ENCODE assay signal across 9 cellular contexts in the genomic region with DNA sequence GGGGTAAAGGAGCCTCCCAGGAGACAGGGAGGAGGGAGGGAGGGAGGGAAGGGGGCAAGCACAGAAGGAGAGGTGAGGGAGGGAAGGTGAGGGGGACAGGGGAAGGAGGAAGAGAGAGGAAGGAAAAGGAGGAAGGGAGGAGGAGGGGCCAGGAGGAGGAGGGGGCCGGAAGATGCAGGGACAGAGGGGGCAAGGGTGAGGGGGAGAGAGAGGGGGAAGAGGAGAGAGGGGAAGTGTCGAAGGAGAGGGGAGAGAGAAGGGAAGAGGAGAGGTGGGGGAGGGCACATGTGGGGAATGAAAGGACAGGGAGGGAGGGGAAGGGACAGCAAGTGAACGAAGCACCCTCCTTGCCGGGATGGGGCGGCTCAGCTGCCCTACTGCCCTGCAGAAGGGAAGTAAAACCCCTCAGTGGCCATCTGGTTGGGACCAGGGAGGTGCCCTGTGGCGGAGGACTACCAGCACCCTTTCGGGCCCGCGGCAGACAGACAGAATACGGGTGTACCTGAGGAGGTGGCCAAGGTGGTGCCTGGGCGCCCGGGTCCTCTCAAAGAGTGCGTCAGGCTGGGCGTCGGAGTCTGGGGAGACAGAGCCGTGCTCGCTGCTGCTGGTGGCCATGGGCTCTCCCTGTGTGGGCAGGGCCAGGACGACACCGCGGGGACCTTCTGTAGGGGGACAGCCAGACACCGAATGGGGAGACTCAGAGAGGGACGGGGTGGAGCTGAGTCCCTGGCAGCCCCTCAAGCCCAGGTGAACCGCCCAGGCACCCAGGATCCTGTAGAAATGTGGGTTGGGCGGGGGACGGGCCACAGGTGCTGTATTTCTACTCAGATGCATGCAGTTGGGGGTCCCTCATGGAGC. TPM values are rescaled to one million over a fixed set of nuclear protein-coding genes. Genes with fewer than 3 reads are reported as not detected.
DNase-seq lines count a peak whose midpoint lies in the region; ATAC-seq and TF ChIP-seq lines count a peak whose summit lies in the region.
"Had no signal": no experiment of that assay in that cellular context is flagged by ENCODE, and none has a peak within 500 bp of the region (broad histone marks: within the 10 kb centered on the region; RNA-seq: fewer than 3 reads in every experiment).

No MANE protein-coding gene starts in this region.

- peaks cover 8% of the 10 kb centered on the region for H3K4me1 Mint-ChIP-seq in activated CD8-positive, alpha-beta memory T cell treated with anti-CD3 and anti-CD28 coated beads, Interleukin-2, amount 10 ng/mL, durations not matched to agents 7 days and 5 days
- peaks cover 5% of the 10 kb centered on the region for H3K4me1 Mint-ChIP-seq in activated naive CD8-positive, alpha-beta T cell treated with anti-CD3 and anti-CD28 coated beads, Interleukin-2, amount 50 U/mL, for 24 hours

- ATAC-seq in activated CD8-positive, alpha-beta memory T cell treated with anti-CD3 and anti-CD28 coated beads, Interleukin-2, amount 10 ng/mL, durations not matched to agents 7 days and 5 days: no peak
- ATAC-seq in activated naive CD8-positive, alpha-beta T cell treated with anti-CD3 and anti-CD28 coated beads, Interleukin-2, amount 50 U/mL, for 24 hours: no peak
- ATAC-seq in lower lobe of right lung: no peak
- ATAC-seq in GM18868 (IDR thresholded peaks at IDR 0.05; ENCODE audit: unreplicated experiment): no peak

- TF ChIP-seq EP300 in suprapubic skin (IDR thresholded peaks at IDR 0.05): no peak

- H3K4me3 ChIP-seq in lower lobe of right lung (peak overlapping the region; percentile 48), suprapubic skin (peak overlapping the region; percentile 41)

- WGBS in suprapubic skin: 39% methylated on average over 23 of the region's 25 CpGs

- H3K27me3 Mint-ChIP-seq in activated CD8-positive, alpha-beta memory T cell treated with anti-CD3 and anti-CD28 coated beads, Interleukin-2, amount 10 ng/mL, durations not matched to agents 7 days and 5 days: no peaks in the 10 kb centered on the region
- peaks cover 1% of the 10 kb centered on the region for H3K27me3 Mint-ChIP-seq in activated naive CD8-positive, alpha-beta T cell treated with anti-CD3 and anti-CD28 coated beads, Interleukin-2, amount 50 U/mL, for 24 hours

- no peaks in the 10 kb centered on the region for H3K36me3 ChIP-seq in lower lobe of right lung
- no peaks in the 10 kb centered on the region for H3K36me3 ChIP-seq in suprapubic skin

- no peak overlapping the region for H3K27ac ChIP-seq in lower lobe of right lung
- no peak overlapping the region for H3K27ac ChIP-seq in suprapubic skin

- H3K27me3 ChIP-seq in lower lobe of right lung (ENCODE audit: low read depth) (no peaks in the 10 kb centered on the region), suprapubic skin (no peaks in the 10 kb centered on the region)

- DNase-seq in activated CD8-positive, alpha-beta memory T cell treated with anti-CD3 and anti-CD28 coated beads, Interleukin-2, amount 10 ng/mL, durations not matched to agents 7 days and 5 days: no peak
- no peak for DNase-seq in activated CD8-positive, alpha-beta memory T cell treated with anti-CD3 and anti-CD28 coated beads, Interleukin-2, amount 50 U/mL, for 4 hours
- no peak for DNase-seq in activated naive CD8-positive, alpha-beta T cell treated with anti-CD3 and anti-CD28 coated beads, Interleukin-2, amount 50 U/mL, for 24 hours
- DNase-seq in lower lobe of right lung: no peak
- DNase-seq in suprapubic skin (ENCODE audit: low spot score in 2 of 2): no peak
- DNase-seq in activated gamma-delta T cell (lab: John Stamatoyannopoulos, UW): no peak
- DNase-seq in SW480 (ENCODE audit: low spot score): no peak

- H3K4me3 Mint-ChIP-seq in activated CD8-positive, alpha-beta memory T cell treated with anti-CD3 and anti-CD28 coated beads, Interleukin-2, amount 10 ng/mL, durations not matched to agents 7 days and 5 days: peak overlapping the region; percentile 67
- peak overlapping the region; percentile 81 for H3K4me3 Mint-ChIP-seq in activated naive CD8-positive, alpha-beta T cell treated with anti-CD3 and anti-CD28 coated beads, Interleukin-2, amount 50 U/mL, for 24 hours

- intact Hi-C loops in lower lobe of right lung (cut with DNase I): no loop called here

- H3K9me3 ChIP-seq in lower lobe of right lung (no peaks in the 10 kb centered on the region), suprapubic skin (no peaks in the 10 kb centered on the region)

- no peak for TF ChIP-seq CTCF in lower lobe of right lung (IDR thresholded peaks at IDR 0.05)
- TF ChIP-seq CTCF in suprapubic skin (IDR thresholded peaks at IDR 0.05): no peak

- H3K9me3 Mint-ChIP-seq in activated CD8-positive, alpha-beta memory T cell treated with anti-CD3 and anti-CD28 coated beads, Interleukin-2, amount 10 ng/mL, durations not matched to agents 7 days and 5 days (ENCODE audit: low read depth): no peaks in the 10 kb centered on the region
- no peaks in the 10 kb centered on the region for H3K9me3 Mint-ChIP-seq in activated naive CD8-positive, alpha-beta T cell treated with anti-CD3 and anti-CD28 coated beads, Interleukin-2, amount 50 U/mL, for 24 hours
- H3K9me3 Mint-ChIP-seq: activated naive CD4-positive, alpha-beta T cell treated with anti-CD3 and anti-CD28 coated beads, Interleukin-2, amount 50 U/mL, for 72 hours had no signal

- H3K4me1 ChIP-seq in lower lobe of right lung (no peaks in the 10 kb centered on the region), suprapubic skin (peaks cover 8% of the 10 kb centered on the region)

- CTCF ChIA-PET in activated CD8-positive, alpha-beta memory T cell treated with anti-CD3 and anti-CD28 coated beads, Interleukin-2, amount 10 ng/mL, durations not matched to agents 7 days and 5 days (lab: Charles Lee): interaction anchor here (0.8 to 2.5 kb wide), 5 partner anchors 9 to 143 kb away, joined by 3 to 16 read pairs (median 3); no protein-coding TSS in a partner anchor

- TF ChIP-seq POLR2A in suprapubic skin (IDR thresholded peaks at IDR 0.05): no peak

- no peaks in the 10 kb centered on the region for H3K36me3 Mint-ChIP-seq in activated CD8-positive, alpha-beta memory T cell treated with anti-CD3 and anti-CD28 coated beads, Interleukin-2, amount 10 ng/mL, durations not matched to agents 7 days and 5 days
- H3K36me3 Mint-ChIP-seq in activated naive CD8-positive, alpha-beta T cell treated with anti-CD3 and anti-CD28 coated beads, Interleukin-2, amount 50 U/mL, for 24 hours (ENCODE audit: low read depth): no peaks in the 10 kb centered on the region
- H3K36me3 Mint-ChIP-seq: activated naive CD4-positive, alpha-beta T cell treated with anti-CD3 and anti-CD28 coated beads, Interleukin-2, amount 50 U/mL, for 72 hours had no signal

- H3K27ac Mint-ChIP-seq in activated CD8-positive, alpha-beta memory T cell treated with anti-CD3 and anti-CD28 coated beads, Interleukin-2, amount 10 ng/mL, durations not matched to agents 7 days and 5 days: no peak overlapping the region
- H3K27ac Mint-ChIP-seq in activated naive CD8-positive, alpha-beta T cell treated with anti-CD3 and anti-CD28 coated beads, Interleukin-2, amount 50 U/mL, for 24 hours: no peak overlapping the region

RNA-seq across cellular contexts. Expression of gene PDHA1, which starts 29.5 kb away (rescaled TPM):
- 100 to 1,000 TPM; 162 to 180 TPM for total RNA-seq in activated CD8-positive, alpha-beta memory T cell treated with anti-CD3 and anti-CD28 coated beads, Interleukin-2, amount 10 ng/mL, durations not matched to agents 7 days and 5 days
- 119 TPM for total RNA-seq in lower lobe of right lung
- total RNA-seq in suprapubic skin: 100 to 1,000 TPM in 2 of 4 donors, 10 to 100 TPM in 2; 56.4 to 137 (median 105) TPM
